In the genomic region with DNA sequence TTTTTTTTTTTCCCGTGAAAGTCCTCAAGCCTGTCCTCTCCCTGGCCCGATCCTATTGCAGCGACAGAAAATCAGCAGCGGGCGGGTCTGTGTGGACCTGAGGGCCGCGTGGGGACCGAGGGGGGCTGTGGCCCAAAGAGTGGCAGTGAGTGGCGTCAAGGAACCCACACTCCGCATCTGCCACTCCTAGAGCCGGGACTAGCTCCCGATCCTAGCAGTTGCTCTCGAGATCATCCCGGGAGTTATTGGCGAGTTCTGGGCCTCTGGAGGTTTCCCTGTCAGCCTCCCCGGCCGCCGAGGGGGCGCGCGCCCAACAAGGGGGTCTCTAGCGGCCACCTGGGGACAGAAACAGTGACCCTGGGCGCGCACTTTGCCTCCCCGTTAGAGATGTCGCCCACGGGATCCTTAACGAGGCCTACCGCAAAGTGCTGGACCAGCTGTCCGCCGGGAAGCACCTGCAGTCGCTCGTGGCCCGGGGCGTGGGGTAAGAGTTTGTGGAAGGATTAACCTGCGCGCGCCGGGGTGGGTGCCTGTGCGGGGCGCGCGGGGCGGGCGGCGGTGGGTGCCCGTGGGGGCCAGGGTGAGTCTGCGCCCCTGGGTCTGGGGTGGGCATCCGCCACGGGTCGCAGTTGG, we compare ENCODE assay signal across 9 cellular contexts. TPM values are rescaled to one million over a fixed set of nuclear protein-coding genes. Genes with fewer than 3 reads are reported as not detected.
DNase-seq lines count a peak whose midpoint lies in the region; ATAC-seq, FAIRE-seq and TF ChIP-seq lines count a peak whose summit lies in the region.
"Had no signal": no experiment of that assay in that cellular context is flagged by ENCODE, and none has a peak within 500 bp of the region (broad histone marks: within the 10 kb centered on the region; RNA-seq: fewer than 3 reads in every experiment).

No MANE protein-coding gene starts in this region.

- TF ChIP-seq CTCF in HEK293 (tag by site-specific recombination; IDR thresholded peaks at IDR 0.05) (no peak), colonic mucosa (IDR thresholded peaks at IDR 0.05) (no peak)

- H3K4me1 ChIP-seq in HEK293 (ENCODE audit: control insufficient read depth, insufficient read depth, low read length): peaks cover 15% of the 10 kb centered on the region; the same call in 1 of the 2 replicates
- H3K4me1 ChIP-seq in colonic mucosa: no peaks in the 10 kb centered on the region

- peaks cover 41 to 86% (median 57%) of the 10 kb centered on the region in 5 donors for H3K27me3 Mint-ChIP-seq in naive thymus-derived CD8-positive, alpha-beta T cell

- peaks cover 0 to 18% (median 7%) of the 10 kb centered on the region in 9 donors for H3K9me3 Mint-ChIP-seq in naive thymus-derived CD8-positive, alpha-beta T cell

- H3K4me1 Mint-ChIP-seq in naive thymus-derived CD8-positive, alpha-beta T cell: peaks cover 11 to 28% (median 22%) of the 10 kb centered on the region in 4 donors

- peaks cover 2 to 18% (median 8%) of the 10 kb centered on the region in 3 donors for H3K36me3 Mint-ChIP-seq in naive thymus-derived CD8-positive, alpha-beta T cell

- peak overlapping the region; percentile 54 to 79 (median 66) for H3K4me3 Mint-ChIP-seq in naive thymus-derived CD8-positive, alpha-beta T cell

- no peak overlapping the region; the same call in 1 of the 2 replicates for H3K27ac ChIP-seq in HEK293 (ENCODE audit: extremely low read depth, low read depth, low read length)
- no peak overlapping the region for H3K27ac ChIP-seq in colonic mucosa

- DNase-seq in 8988T (peak; percentile 48), colonic mucosa (no peak), H54 (ENCODE audit: insufficient read length, low spot score) (no peak), SW 1271 (lab: John Stamatoyannopoulos, UW) (no peak), DMS79 (lab: John Stamatoyannopoulos, UW) (no peak)
- DNase-seq in naive thymus-derived CD8-positive, alpha-beta T cell: no peak

- H3K4me3 ChIP-seq in HEK293 (ENCODE audit: low read depth, low read length) (peak overlapping the region; percentile 16), colonic mucosa (peak overlapping the region; percentile 16)

- intact Hi-C loops in colonic mucosa (cut with DNase I): no loop called here

- CTCF ChIA-PET in HEK293 (lab: Yijun Ruan, JAX): interaction anchor here (0.6 kb wide), 2 partner anchors 10 to 742 kb away, joined by 3 to 5 read pairs; no protein-coding TSS in a partner anchor

- H3K36me3 ChIP-seq in HEK293 (ENCODE audit: control insufficient read depth in 2 of 2, insufficient read depth in 1 of 2, low read length in 2 of 2) (no peaks in the 10 kb centered on the region), colonic mucosa (no peaks in the 10 kb centered on the region)

- no peak overlapping the region for H3K9ac ChIP-seq in colonic mucosa (ENCODE audit: low read depth in 2 of 2, low read length in 2 of 2)

- FAIRE-seq in H54 (lab: Jason Lieb, UNC): no peak
- FAIRE-seq: bronchial epithelial cell had no signal

- H3K27ac Mint-ChIP-seq in naive thymus-derived CD8-positive, alpha-beta T cell: no peak overlapping the region

- no peak for ATAC-seq in naive thymus-derived CD8-positive, alpha-beta T cell
- ATAC-seq in GM18907 (IDR thresholded peaks at IDR 0.05; ENCODE audit: unreplicated experiment): no peak

- peaks cover 57% of the 10 kb centered on the region for H3K27me3 ChIP-seq in colonic mucosa

- H3K9me3 ChIP-seq in HEK293 (ENCODE audit: control insufficient read depth, insufficient read depth, low read depth, low read length) (no peaks in the 10 kb centered on the region), colonic mucosa (no peaks in the 10 kb centered on the region)

- no peak for TF ChIP-seq POLR2A in H54 (IDR thresholded peaks at IDR 0.05; ENCODE audit: low read depth, low read length)

- POLR2A ChIA-PET in HEK293 (lab: Yijun Ruan, JAX): no interaction called here
- POLR2A ChIA-PET in naive thymus-derived CD8-positive, alpha-beta T cell (lab: Charles Lee): no interaction called here

TF ChIP-seq in HEK293, 187 proteins besides CTCF, POLR2A, EP300 and RAD21:
- TF ChIP-seq ZBTB26 (tag by site-specific recombination; optimal IDR thresholded peaks at IDR 0.05) (peak; percentile 1), ZNF302 (tag by site-specific recombination; IDR thresholded peaks at IDR 0.05; ENCODE audit: low read depth) (no peak), ZNF155 (tag by site-specific recombination; IDR thresholded peaks at IDR 0.05) (no peak), ZNF785 (tag by site-specific recombination; IDR thresholded peaks at IDR 0.05) (no peak), ZNF580 (tag by site-specific recombination; IDR thresholded peaks at IDR 0.05) (no peak), ZNF670 (tag by site-specific recombination; IDR thresholded peaks at IDR 0.05; ENCODE audit: low read depth) (no peak)
TF ChIP-seq in HEK293: peak in this region for 1.

RNA-seq across cellular contexts. Expression of gene ADCYAP1, which starts 3.3 kb away (rescaled TPM):
- under 1 TPM; 0.32 to 0.48 TPM for total RNA-seq in colonic mucosa
- not detected for total RNA-seq in naive thymus-derived CD8-positive, alpha-beta T cell
- not detected for polyA plus RNA-seq in naive thymus-derived CD8-positive, alpha-beta T cell
- total RNA-seq: bronchial epithelial cell had no signal
